8 cellular contexts compared by ENCODE assay signal in the genomic region with DNA sequence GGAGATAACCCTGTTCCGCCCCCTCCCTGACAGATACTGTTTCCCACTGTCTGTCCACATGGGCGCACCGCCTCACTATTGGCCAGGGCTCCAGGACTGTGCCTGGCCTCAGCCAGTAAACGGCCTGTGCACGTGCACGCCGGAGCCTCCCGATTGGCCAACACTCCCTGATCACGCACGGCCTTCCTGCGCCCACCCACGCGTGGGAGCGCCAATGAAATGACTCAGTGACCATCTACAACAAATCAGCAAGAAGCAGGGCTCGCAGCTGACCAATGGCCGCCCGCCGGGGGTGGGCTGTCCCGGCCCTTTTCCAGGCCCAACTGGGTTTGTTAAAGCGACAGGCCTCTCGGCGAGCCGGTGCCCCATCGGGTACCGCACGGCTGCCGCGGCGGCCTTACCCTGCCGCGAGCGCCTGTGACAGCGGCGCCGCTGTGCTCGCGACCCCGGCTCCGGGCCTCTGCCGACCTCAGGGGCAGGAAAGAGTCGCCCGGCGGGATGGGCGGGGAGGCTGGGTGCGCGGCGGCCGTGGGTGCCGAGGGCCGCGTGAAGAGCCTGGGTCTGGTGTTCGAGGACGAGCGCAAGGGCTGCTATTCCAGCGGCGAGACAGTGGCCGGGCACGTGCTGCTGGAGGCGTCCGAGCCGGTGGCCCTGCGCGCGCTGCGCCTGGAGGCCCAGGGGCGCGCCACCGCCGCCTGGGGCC. TPM values are rescaled to one million over a fixed set of nuclear protein-coding genes. Genes with fewer than 3 reads are reported as not detected.
DNase-seq lines count a peak whose midpoint lies in the region; ATAC-seq and TF ChIP-seq lines count a peak whose summit lies in the region.

A gene with protein sequence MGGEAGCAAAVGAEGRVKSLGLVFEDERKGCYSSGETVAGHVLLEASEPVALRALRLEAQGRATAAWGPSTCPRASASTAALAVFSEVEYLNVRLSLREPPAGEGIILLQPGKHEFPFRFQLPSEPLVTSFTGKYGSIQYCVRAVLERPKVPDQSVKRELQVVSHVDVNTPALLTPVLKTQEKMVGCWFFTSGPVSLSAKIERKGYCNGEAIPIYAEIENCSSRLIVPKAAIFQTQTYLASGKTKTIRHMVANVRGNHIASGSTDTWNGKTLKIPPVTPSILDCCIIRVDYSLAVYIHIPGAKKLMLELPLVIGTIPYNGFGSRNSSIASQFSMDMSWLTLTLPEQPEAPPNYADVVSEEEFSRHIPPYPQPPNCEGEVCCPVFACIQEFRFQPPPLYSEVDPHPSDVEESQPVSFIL (plus strand): TSS at position 340 of the 703 bp plus-strand sequence. CDS start 159 bp downstream, at position 499.

- H3K4me1 Mint-ChIP-seq in endothelial cell (ENCODE audit: unreplicated experiment): peaks cover 8% of the 10 kb centered on the region

- TF ChIP-seq CTCF in BJ (IDR thresholded peaks at IDR 0.05; ENCODE audit: insufficient read depth, low read depth, low read length) (no peak), endothelial cell (IDR thresholded peaks at IDR 0.05; ENCODE audit: unreplicated experiment) (no peak)

- H3K36me3 Mint-ChIP-seq in endothelial cell (ENCODE audit: low read depth, unreplicated experiment): no peaks in the 10 kb centered on the region

- H3K27me3 Mint-ChIP-seq in endothelial cell (ENCODE audit: unreplicated experiment): peaks cover 3% of the 10 kb centered on the region

- no peaks in the 10 kb centered on the region for H3K27me3 ChIP-seq in BJ (ENCODE audit: control insufficient read depth, insufficient read depth, low read length)

- POLR2A ChIA-PET in BJ (lab: Charles Lee): interaction anchor here (0.5 kb wide), 1 partner anchor 122 kb away, joined by 5 read pairs; no protein-coding TSS in a partner anchor

- H3K9me3 Mint-ChIP-seq in endothelial cell (ENCODE audit: unreplicated experiment): no peaks in the 10 kb centered on the region

- no peaks in the 10 kb centered on the region; the same call in 1 of the 2 replicates for H3K36me3 ChIP-seq in BJ (ENCODE audit: control insufficient read depth, insufficient read depth, low read length)

- CTCF ChIA-PET in BJ (lab: Yijun Ruan, JAX): interaction anchor here (1.0 kb wide), 2 partner anchors 52 to 125 kb away, joined by 3 read pairs; no protein-coding TSS in a partner anchor

- H3K27ac Mint-ChIP-seq in endothelial cell (ENCODE audit: unreplicated experiment): peak within 1 kb of the TSS; percentile 66

- peak within 1 kb of the TSS; percentile 88 for H3K4me3 Mint-ChIP-seq in endothelial cell (ENCODE audit: unreplicated experiment)

- H3K4me3 ChIP-seq in BJ (ENCODE audit: low read depth, low read length): peak within 1 kb of the TSS; percentile 82

- ATAC-seq in GM19467 (IDR thresholded peaks at IDR 0.05; ENCODE audit: unreplicated experiment): peak; percentile 82

- DNase-seq in BJ (ENCODE audit: low read depth): peak; percentile 100
- peak; percentile 96 for DNase-seq in HS-5 (ENCODE audit: low read depth)
- DNase-seq in NOMO-1 treated with DMSO at 0.1 percent for 48 hours (lab: John Stamatoyannopoulos, UW; ENCODE audit: unreplicated experiment): peak; percentile 99
- peak; percentile 95 for DNase-seq in activated T-cell treated with anti-CD3 and anti-CD28 coated beads for 1 hour (ENCODE audit: low read depth)
- peak; percentile 98 for DNase-seq in endothelial cell (ENCODE audit: low spot score)
- peak; percentile 99 for DNase-seq in mesenteric fat pad (ENCODE audit: low spot score)
- DNase-seq in stimulated activated CD8-positive, alpha-beta memory T cell treated with anti-CD3 and anti-CD28 coated beads, Interleukin-12 subunit alpha, Interleukin-12 subunit beta, amount 100 ng/mL, for 24 hours (ENCODE audit: extremely low read depth): peak; percentile 95

RNA-seq across cellular contexts. Expression of the gene that starts here (rescaled TPM):
- 39.6 and 67.4 TPM in 2 replicates for polyA plus RNA-seq in BJ (2011; rRNA removed)
- 26.9 and 29.3 TPM in 2 replicates for polyA minus RNA-seq in BJ (2011; rRNA and poly(A)+ RNA removed)
- total RNA-seq in endothelial cell (ENCODE audit: unreplicated experiment): 6.7 TPM
- 24.0 TPM for total RNA-seq in mesenteric fat pad

Comparison
In these comparisons a context has a peak if more than half of its experiments do, and no peak if none do; other contexts are left out.
1. Peak in every context shown above with its lines: DNase-seq, ATAC-seq and H3K4me3 ChIP-seq.